In genomic region chr12:2397356-2398045, GRCh38 we compare ENCODE assay signal across 17 cellular contexts.
DNase-seq lines count a peak whose midpoint lies in the region; ATAC-seq lines count a peak whose summit lies in the region.
"Had no signal": no experiment of that assay in that cellular context is flagged by ENCODE, and none has a peak within 500 bp of the region (broad histone marks: within the 10 kb centered on the region; RNA-seq: fewer than 3 reads in every experiment).

No MANE protein-coding gene starts in this region.

- no peaks in the 10 kb centered on the region for H3K36me3 ChIP-seq in rectal smooth muscle tissue (ENCODE audit: control insufficient read depth, insufficient read depth, low read length)
- H3K36me3 ChIP-seq: BLaER1, brain microvascular endothelial cell, thyroid gland had no signal

- H3K4me3 ChIP-seq in rectal smooth muscle tissue (ENCODE audit: low read length), result no peak overlapping the region
- H3K4me3 ChIP-seq: BLaER1, thyroid gland had no signal

- no peak overlapping the region for H3K27ac Mint-ChIP-seq in activated T-cell treated with anti-CD3 and anti-CD28 coated beads, Interleukin-2, amount 50 U/mL, for 72 hours
- H3K27ac Mint-ChIP-seq: activated naive CD4-positive, alpha-beta T cell treated with anti-CD3 and anti-CD28 coated beads, Interleukin-2, amount 10 ng/mL, durations not matched to agents 7 days and 5 days; natural killer cell treated with Interleukin-12 subunit alpha and Interleukin-12 subunit beta and Interleukin-15 and Interleukin-18, amount 100 ng/mL, for 72 hours; T-helper 2 cell treated with Interferon-gamma antibody and Interleukin-4, amounts not matched to agents 5 μg/mL and 100 μg/mL, for 36 hours had no signal

- DNase-seq in H4 (ENCODE audit: low spot score), result peak; percentile 63
- peak; percentile 79 for DNase-seq in NCI-H446 treated with DMSO at 0.1 percent for 48 hours (lab: John Stamatoyannopoulos, UW)
- peak; percentile 78 for DNase-seq in astrocyte of the hippocampus (ENCODE audit: low read depth, low spot score)
- DNase-seq in DMS114 treated with DMSO at 0.1 percent for 48 hours (lab: John Stamatoyannopoulos, UW; ENCODE audit: unreplicated experiment), result no peak
- DNase-seq in activated T-cell treated with anti-CD3 and anti-CD28 coated beads, Interleukin-2, amount 50 U/mL, for 72 hours, result no peak
- DNase-seq: activated naive CD4-positive, alpha-beta T cell treated with anti-CD3 and anti-CD28 coated beads, Interleukin-2, amount 10 ng/mL, durations not matched to agents 7 days and 5 days; brain microvascular endothelial cell; DMS 273 treated with DMSO at 0.1 percent for 48 hours; NCI-H2107; NCI-H748 treated with DMSO at 0.1 percent for 48 hours; stimulated activated CD4-positive, alpha-beta T cell treated with anti-CD3 and anti-CD28 coated beads, Interleukin-2, amount 100 ng/mL, for 24 hours; thyroid gland had no signal

- no peaks in the 10 kb centered on the region for H3K27me3 Mint-ChIP-seq in activated T-cell treated with anti-CD3 and anti-CD28 coated beads, Interleukin-2, amount 50 U/mL, for 72 hours (ENCODE audit: low read depth)

- H3K4me1 Mint-ChIP-seq in activated T-cell treated with anti-CD3 and anti-CD28 coated beads, Interleukin-2, amount 50 U/mL, for 72 hours (ENCODE audit: low read depth), result no peaks in the 10 kb centered on the region
- H3K4me1 Mint-ChIP-seq: activated naive CD4-positive, alpha-beta T cell treated with anti-CD3 and anti-CD28 coated beads, Interleukin-2, amount 10 ng/mL, durations not matched to agents 7 days and 5 days had no signal

- no peak overlapping the region for H3K9ac ChIP-seq in rectal smooth muscle tissue (ENCODE audit: low read length)
- H3K9ac ChIP-seq: BLaER1 had no signal

- H3K27me3 ChIP-seq in rectal smooth muscle tissue (ENCODE audit: control insufficient read depth, insufficient read depth, low read length), result no peaks in the 10 kb centered on the region
- H3K27me3 ChIP-seq: BLaER1, brain microvascular endothelial cell, thyroid gland had no signal

- no peaks in the 10 kb centered on the region for H3K9me3 Mint-ChIP-seq in activated T-cell treated with anti-CD3 and anti-CD28 coated beads, Interleukin-2, amount 50 U/mL, for 72 hours
- H3K9me3 Mint-ChIP-seq: activated naive CD4-positive, alpha-beta T cell treated with anti-CD3 and anti-CD28 coated beads, Interleukin-2, amount 10 ng/mL, durations not matched to agents 7 days and 5 days; natural killer cell treated with Interleukin-12 subunit alpha and Interleukin-12 subunit beta and Interleukin-15 and Interleukin-18, amount 100 ng/mL, for 72 hours; T-helper 2 cell treated with Interferon-gamma antibody and Interleukin-4, amounts not matched to agents 5 μg/mL and 100 μg/mL, for 36 hours had no signal

- H3K4me1 ChIP-seq in rectal smooth muscle tissue (ENCODE audit: control insufficient read depth, insufficient read depth, low read length), result peaks cover 45% of the 10 kb centered on the region
- H3K4me1 ChIP-seq: BLaER1 had no signal

- ATAC-seq in activated CD4-positive, CD25-positive, alpha-beta regulatory T cell treated with anti-CD3 and anti-CD28 coated beads, Interleukin-2, amount 50 U/mL, for 24 hours, result no peak
- ATAC-seq in activated T-cell treated with anti-CD3 and anti-CD28 coated beads, Interleukin-2, amount 50 U/mL, for 72 hours (replicated peaks in 1 of 2), result no peak
- ATAC-seq: natural killer cell treated with Interleukin-12 subunit alpha and Interleukin-12 subunit beta and Interleukin-15 and Interleukin-18, amount 100 ng/mL, for 72 hours had no signal

- H3K4me3 Mint-ChIP-seq in activated T-cell treated with anti-CD3 and anti-CD28 coated beads, Interleukin-2, amount 50 U/mL, for 72 hours, result no peak overlapping the region
- H3K4me3 Mint-ChIP-seq: activated naive CD4-positive, alpha-beta T cell treated with anti-CD3 and anti-CD28 coated beads, Interleukin-2, amount 10 ng/mL, durations not matched to agents 7 days and 5 days; natural killer cell treated with Interleukin-12 subunit alpha and Interleukin-12 subunit beta and Interleukin-15 and Interleukin-18, amount 100 ng/mL, for 72 hours; T-helper 2 cell treated with Interferon-gamma antibody and Interleukin-4, amounts not matched to agents 5 μg/mL and 100 μg/mL, for 36 hours had no signal

- H3K27ac ChIP-seq in rectal smooth muscle tissue (ENCODE audit: low read depth, low read length), result peak overlapping the region; percentile 80
- H3K27ac ChIP-seq: BLaER1, brain microvascular endothelial cell had no signal

- H3K36me3 Mint-ChIP-seq in activated T-cell treated with anti-CD3 and anti-CD28 coated beads, Interleukin-2, amount 50 U/mL, for 72 hours (ENCODE audit: insufficient read depth in 2 of 2), result no peaks in the 10 kb centered on the region
- H3K36me3 Mint-ChIP-seq: activated naive CD4-positive, alpha-beta T cell treated with anti-CD3 and anti-CD28 coated beads, Interleukin-2, amount 10 ng/mL, durations not matched to agents 7 days and 5 days; natural killer cell treated with Interleukin-12 subunit alpha and Interleukin-12 subunit beta and Interleukin-15 and Interleukin-18, amount 100 ng/mL, for 72 hours had no signal

Comparison
In these comparisons a context has a peak if more than half of its experiments do, and no peak if none do; other contexts are left out.
1. DNase-seq: peak in H4 (single experiment), NCI-H446 treated with DMSO at 0.1 percent for 48 hours (single experiment) and astrocyte of the hippocampus (single experiment); none in DMS114 treated with DMSO at 0.1 percent for 48 hours (single experiment) and activated T-cell treated with anti-CD3 and anti-CD28 coated beads, Interleukin-2, amount 50 U/mL, for 72 hours (0 of 2).